ENCODE assay signal across 28 cellular contexts in genomic region chr6:152836523-152836922, GRCh38.
"Had no signal": no experiment of that assay in that cellular context is flagged by ENCODE, and none has a peak within 500 bp of the region (broad histone marks: within the 10 kb centered on the region; RNA-seq: fewer than 3 reads in every experiment).

No MANE protein-coding gene starts in this region.

- H3K4me3 Mint-ChIP-seq: dendritic cell treated with granulocyte-macrophage colony-stimulating factor and Interleukin-4, amounts not matched to agents 40 ng/mL and 50 ng/mL, for 4 days; naive thymus-derived CD4-positive, alpha-beta T cell; nephron; stimulated activated memory B cell treated with anti-CD40 and anti-IgM and Interleukin-4, amounts not matched to agents 10 μg/mL and 1 μg/mL and 100 μg/mL, for 72 hours; type B pancreatic cell had no signal

- H3K4me3 ChIP-seq: colonic mucosa, esophagus squamous epithelium, heart right ventricle, left lung, ovary, psoas muscle, sigmoid colon, spleen, testis, tibial artery had no signal

- H3K27ac Mint-ChIP-seq: dendritic cell treated with granulocyte-macrophage colony-stimulating factor and Interleukin-4, amounts not matched to agents 40 ng/mL and 50 ng/mL, for 4 days; naive thymus-derived CD4-positive, alpha-beta T cell; nephron; stimulated activated memory B cell treated with anti-CD40 and anti-IgM and Interleukin-4, amounts not matched to agents 10 μg/mL and 1 μg/mL and 100 μg/mL, for 72 hours; type B pancreatic cell had no signal

- H3K36me3 Mint-ChIP-seq: naive thymus-derived CD4-positive, alpha-beta T cell; stimulated activated memory B cell treated with anti-CD40 and anti-IgM and Interleukin-4, amounts not matched to agents 10 μg/mL and 1 μg/mL and 100 μg/mL, for 72 hours; type B pancreatic cell had no signal

- H3K27me3 Mint-ChIP-seq: dendritic cell treated with granulocyte-macrophage colony-stimulating factor and Interleukin-4, amounts not matched to agents 40 ng/mL and 50 ng/mL, for 4 days; type B pancreatic cell had no signal

- H3K9me3 ChIP-seq: colonic mucosa, esophagus squamous epithelium, left lung, ovary, psoas muscle, sigmoid colon, spleen, testis, tibial artery had no signal

- DNase-seq: colonic mucosa; effector memory CD4-positive, alpha-beta T cell; esophagus squamous epithelium; foreskin melanocyte; glutamatergic neuron; heart right ventricle; hippocampal formation; left cardiac atrium; left lung; mesenchymal stem cell; midbrain; naive thymus-derived CD4-positive, alpha-beta T cell; occipital lobe; ovary; posterior cingulate gyrus; psoas muscle; right cardiac atrium; sigmoid colon; spleen; stimulated activated CD4-positive, alpha-beta T cell treated with anti-CD3 and anti-CD28 coated beads, Interleukin-4, amount 100 ng/mL, for 4 hours; stimulated activated naive CD8-positive, alpha-beta T cell treated with anti-CD3 and anti-CD28 coated beads, Interleukin-15, Interleukin-2, amounts not matched to agents 100 U/mL and 50 U/mL, for 24 hours; substantia nigra; testis; tibial artery had no signal

- H3K4me1 Mint-ChIP-seq: naive thymus-derived CD4-positive, alpha-beta T cell; nephron; stimulated activated memory B cell treated with anti-CD40 and anti-IgM and Interleukin-4, amounts not matched to agents 10 μg/mL and 1 μg/mL and 100 μg/mL, for 72 hours had no signal

- H3K4me1 ChIP-seq: colonic mucosa, esophagus squamous epithelium, heart right ventricle, left lung, psoas muscle, sigmoid colon, spleen, testis, tibial artery had no signal

- H3K27ac ChIP-seq: colonic mucosa, esophagus squamous epithelium, heart right ventricle, left lung, ovary, psoas muscle, sigmoid colon, spleen, testis, tibial artery had no signal

- H3K36me3 ChIP-seq: colonic mucosa, esophagus squamous epithelium, heart right ventricle, left lung, ovary, sigmoid colon, spleen, tibial artery had no signal

- H3K27me3 ChIP-seq: colonic mucosa, esophagus squamous epithelium, heart right ventricle, left lung, ovary, sigmoid colon, spleen, testis, tibial artery had no signal

- H3K9me3 Mint-ChIP-seq: type B pancreatic cell had no signal

- ATAC-seq: heart right ventricle; left cardiac atrium; left lung; naive thymus-derived CD4-positive, alpha-beta T cell; psoas muscle; right cardiac atrium; stimulated activated memory B cell treated with anti-CD40 and anti-IgM and Interleukin-4, amounts not matched to agents 10 μg/mL and 1 μg/mL and 100 μg/mL, for 72 hours; stimulated activated naive CD8-positive, alpha-beta T cell treated with anti-CD3 and anti-CD28 coated beads, Interleukin-15, Interleukin-2, amounts not matched to agents 100 U/mL and 50 U/mL, for 24 hours had no signal
